In the genomic region with DNA sequence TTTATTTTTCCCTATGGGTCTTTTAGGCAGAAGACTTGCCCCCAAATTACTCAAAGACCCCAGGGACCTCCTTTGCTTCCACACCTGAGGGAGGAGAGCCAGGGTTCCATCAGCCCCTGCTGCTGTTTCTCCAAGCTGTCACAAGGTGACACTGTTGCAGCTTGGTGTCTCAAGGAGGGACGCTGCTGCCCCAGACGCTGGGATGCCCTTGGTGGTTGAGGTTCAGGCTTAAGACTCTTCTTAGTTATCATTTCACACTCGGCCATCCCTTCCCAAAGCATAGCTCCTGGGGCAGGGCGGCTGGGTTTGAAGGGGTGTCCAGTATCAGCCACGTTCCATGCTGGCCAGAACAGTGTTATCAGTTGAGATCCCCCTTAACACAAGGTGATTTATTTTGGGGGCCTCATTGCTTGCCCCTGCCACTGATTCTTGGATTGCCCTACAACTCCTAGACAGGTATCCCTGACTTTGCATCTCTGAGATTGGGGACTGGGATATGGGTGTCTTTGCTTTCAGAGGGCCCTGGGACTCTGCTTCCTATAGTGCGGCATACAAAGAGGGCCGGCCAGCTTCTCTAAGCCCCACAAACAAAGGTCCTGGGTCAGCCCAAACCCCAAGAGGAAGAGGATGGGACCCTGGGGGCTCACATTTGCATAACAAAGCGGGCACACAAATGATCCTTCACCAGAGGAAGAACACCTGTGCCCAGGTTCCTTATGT, we compare ENCODE assay signal across 1 cellular context.
TF ChIP-seq lines count a peak whose summit lies in the region.

No MANE protein-coding gene starts in this region.

TF ChIP-seq in WTC11, 78 proteins besides CTCF, POLR2A, EP300 and RAD21 (continued from another document):
- TF ChIP-seq, protein P1, sequence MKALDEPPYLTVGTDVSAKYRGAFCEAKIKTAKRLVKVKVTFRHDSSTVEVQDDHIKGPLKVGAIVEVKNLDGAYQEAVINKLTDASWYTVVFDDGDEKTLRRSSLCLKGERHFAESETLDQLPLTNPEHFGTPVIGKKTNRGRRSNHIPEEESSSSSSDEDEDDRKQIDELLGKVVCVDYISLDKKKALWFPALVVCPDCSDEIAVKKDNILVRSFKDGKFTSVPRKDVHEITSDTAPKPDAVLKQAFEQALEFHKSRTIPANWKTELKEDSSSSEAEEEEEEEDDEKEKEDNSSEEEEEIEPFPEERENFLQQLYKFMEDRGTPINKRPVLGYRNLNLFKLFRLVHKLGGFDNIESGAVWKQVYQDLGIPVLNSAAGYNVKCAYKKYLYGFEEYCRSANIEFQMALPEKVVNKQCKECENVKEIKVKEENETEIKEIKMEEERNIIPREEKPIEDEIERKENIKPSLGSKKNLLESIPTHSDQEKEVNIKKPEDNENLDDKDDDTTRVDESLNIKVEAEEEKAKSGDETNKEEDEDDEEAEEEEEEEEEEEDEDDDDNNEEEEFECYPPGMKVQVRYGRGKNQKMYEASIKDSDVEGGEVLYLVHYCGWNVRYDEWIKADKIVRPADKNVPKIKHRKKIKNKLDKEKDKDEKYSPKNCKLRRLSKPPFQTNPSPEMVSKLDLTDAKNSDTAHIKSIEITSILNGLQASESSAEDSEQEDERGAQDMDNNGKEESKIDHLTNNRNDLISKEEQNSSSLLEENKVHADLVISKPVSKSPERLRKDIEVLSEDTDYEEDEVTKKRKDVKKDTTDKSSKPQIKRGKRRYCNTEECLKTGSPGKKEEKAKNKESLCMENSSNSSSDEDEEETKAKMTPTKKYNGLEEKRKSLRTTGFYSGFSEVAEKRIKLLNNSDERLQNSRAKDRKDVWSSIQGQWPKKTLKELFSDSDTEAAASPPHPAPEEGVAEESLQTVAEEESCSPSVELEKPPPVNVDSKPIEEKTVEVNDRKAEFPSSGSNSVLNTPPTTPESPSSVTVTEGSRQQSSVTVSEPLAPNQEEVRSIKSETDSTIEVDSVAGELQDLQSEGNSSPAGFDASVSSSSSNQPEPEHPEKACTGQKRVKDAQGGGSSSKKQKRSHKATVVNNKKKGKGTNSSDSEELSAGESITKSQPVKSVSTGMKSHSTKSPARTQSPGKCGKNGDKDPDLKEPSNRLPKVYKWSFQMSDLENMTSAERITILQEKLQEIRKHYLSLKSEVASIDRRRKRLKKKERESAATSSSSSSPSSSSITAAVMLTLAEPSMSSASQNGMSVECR (CRISPR knock-in tag; IDR thresholded peaks at IDR 0.05; ENCODE audit: borderline replicate concordance) = no peak
- no peak for TF ChIP-seq ZNF317 (CRISPR knock-in tag; IDR thresholded peaks at IDR 0.05; ENCODE audit: borderline replicate concordance, low read depth)
- TF ChIP-seq EMX1 (CRISPR knock-in tag; IDR thresholded peaks at IDR 0.05) = peak; percentile 58; the same call in 1 of the 2 replicates
- TF ChIP-seq CREM (CRISPR knock-in tag; IDR thresholded peaks at IDR 0.05) = 0 out of 2 replicates have a peak, but pooled peaks have one; percentile 45
- TF ChIP-seq, protein P2, sequence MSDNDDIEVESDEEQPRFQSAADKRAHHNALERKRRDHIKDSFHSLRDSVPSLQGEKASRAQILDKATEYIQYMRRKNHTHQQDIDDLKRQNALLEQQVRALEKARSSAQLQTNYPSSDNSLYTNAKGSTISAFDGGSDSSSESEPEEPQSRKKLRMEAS (CRISPR knock-in tag; IDR thresholded peaks at IDR 0.05) = peak; percentile 60; the same call in 1 of the 2 replicates
- no peak for TF ChIP-seq ZNF121 (CRISPR knock-in tag; IDR thresholded peaks at IDR 0.05)
- TF ChIP-seq, protein P3, sequence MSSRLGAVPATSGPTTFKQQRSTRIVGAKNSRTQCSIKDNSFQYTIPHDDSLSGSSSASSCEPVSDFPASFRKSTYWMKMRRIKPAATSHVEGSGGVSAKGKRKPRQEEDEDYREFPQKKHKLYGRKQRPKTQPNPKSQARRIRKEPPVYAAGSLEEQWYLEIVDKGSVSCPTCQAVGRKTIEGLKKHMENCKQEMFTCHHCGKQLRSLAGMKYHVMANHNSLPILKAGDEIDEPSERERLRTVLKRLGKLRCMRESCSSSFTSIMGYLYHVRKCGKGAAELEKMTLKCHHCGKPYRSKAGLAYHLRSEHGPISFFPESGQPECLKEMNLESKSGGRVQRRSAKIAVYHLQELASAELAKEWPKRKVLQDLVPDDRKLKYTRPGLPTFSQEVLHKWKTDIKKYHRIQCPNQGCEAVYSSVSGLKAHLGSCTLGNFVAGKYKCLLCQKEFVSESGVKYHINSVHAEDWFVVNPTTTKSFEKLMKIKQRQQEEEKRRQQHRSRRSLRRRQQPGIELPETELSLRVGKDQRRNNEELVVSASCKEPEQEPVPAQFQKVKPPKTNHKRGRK (CRISPR knock-in tag; IDR thresholded peaks at IDR 0.05; ENCODE audit: borderline replicate concordance) = no peak
- TF ChIP-seq, protein P4, sequence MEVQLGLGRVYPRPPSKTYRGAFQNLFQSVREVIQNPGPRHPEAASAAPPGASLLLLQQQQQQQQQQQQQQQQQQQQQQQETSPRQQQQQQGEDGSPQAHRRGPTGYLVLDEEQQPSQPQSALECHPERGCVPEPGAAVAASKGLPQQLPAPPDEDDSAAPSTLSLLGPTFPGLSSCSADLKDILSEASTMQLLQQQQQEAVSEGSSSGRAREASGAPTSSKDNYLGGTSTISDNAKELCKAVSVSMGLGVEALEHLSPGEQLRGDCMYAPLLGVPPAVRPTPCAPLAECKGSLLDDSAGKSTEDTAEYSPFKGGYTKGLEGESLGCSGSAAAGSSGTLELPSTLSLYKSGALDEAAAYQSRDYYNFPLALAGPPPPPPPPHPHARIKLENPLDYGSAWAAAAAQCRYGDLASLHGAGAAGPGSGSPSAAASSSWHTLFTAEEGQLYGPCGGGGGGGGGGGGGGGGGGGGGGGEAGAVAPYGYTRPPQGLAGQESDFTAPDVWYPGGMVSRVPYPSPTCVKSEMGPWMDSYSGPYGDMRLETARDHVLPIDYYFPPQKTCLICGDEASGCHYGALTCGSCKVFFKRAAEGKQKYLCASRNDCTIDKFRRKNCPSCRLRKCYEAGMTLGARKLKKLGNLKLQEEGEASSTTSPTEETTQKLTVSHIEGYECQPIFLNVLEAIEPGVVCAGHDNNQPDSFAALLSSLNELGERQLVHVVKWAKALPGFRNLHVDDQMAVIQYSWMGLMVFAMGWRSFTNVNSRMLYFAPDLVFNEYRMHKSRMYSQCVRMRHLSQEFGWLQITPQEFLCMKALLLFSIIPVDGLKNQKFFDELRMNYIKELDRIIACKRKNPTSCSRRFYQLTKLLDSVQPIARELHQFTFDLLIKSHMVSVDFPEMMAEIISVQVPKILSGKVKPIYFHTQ (CRISPR knock-in tag; IDR thresholded peaks at IDR 0.05) = no peak
- TF ChIP-seq RORB (CRISPR knock-in tag; IDR thresholded peaks at IDR 0.05) = no peak
- TF ChIP-seq ZBTB21 (CRISPR knock-in tag; IDR thresholded peaks at IDR 0.05; ENCODE audit: borderline replicate concordance) = 0 out of 2 replicates have a peak, but pooled peaks have one; percentile 54
- TF ChIP-seq NR3C1 (CRISPR knock-in tag; conservative IDR thresholded peaks at IDR 0.05; ENCODE audit: low read depth) = no peak
- TF ChIP-seq, protein P5, sequence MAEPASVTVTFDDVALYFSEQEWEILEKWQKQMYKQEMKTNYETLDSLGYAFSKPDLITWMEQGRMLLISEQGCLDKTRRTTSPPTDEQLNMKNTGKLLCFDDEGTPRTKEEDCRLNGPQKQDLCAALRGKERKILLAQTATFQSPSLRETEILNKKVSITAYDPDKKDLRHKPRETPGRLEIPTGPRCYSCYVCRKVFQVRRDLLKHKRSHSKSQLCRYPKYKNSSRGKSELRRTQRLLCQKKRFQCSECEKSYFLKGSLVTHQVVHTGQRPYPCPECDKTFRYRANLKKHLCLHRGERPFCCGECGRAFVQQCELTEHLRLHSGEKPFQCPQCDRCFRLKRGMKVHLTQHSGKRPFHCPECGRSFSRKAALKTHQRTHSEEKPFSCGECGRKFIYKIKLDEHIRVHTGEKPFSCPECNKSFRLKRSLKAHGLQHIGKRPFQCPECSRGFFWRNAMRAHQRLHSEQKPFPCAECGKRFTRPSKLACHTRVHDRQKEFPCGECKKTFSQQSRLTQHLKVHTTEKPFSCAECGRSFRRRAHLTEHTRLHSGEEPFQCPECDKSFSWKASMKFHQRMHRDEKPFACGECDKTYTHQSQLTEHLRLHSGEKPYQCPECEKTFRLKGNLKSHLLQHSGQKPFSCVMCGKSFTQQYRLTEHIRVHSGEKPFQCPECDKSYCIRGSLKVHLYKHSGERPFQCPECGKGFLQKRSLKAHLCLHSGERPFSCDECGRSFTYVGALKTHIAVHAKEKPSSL (CRISPR knock-in tag; conservative IDR thresholded peaks at IDR 0.05) = no peak
- peak; percentile 81; the same call in 1 of the 2 replicates for TF ChIP-seq ETV6 (CRISPR knock-in tag; IDR thresholded peaks at IDR 0.05)
- TF ChIP-seq CREB1 (CRISPR knock-in tag; IDR thresholded peaks at IDR 0.05) = no peak
- TF ChIP-seq ZNF423 (CRISPR knock-in tag; IDR thresholded peaks at IDR 0.05) = peak; percentile 62; the same call in 1 of the 2 replicates
- no peak for TF ChIP-seq ATF1 (CRISPR knock-in tag; IDR thresholded peaks at IDR 0.05)
- TF ChIP-seq, protein P6, sequence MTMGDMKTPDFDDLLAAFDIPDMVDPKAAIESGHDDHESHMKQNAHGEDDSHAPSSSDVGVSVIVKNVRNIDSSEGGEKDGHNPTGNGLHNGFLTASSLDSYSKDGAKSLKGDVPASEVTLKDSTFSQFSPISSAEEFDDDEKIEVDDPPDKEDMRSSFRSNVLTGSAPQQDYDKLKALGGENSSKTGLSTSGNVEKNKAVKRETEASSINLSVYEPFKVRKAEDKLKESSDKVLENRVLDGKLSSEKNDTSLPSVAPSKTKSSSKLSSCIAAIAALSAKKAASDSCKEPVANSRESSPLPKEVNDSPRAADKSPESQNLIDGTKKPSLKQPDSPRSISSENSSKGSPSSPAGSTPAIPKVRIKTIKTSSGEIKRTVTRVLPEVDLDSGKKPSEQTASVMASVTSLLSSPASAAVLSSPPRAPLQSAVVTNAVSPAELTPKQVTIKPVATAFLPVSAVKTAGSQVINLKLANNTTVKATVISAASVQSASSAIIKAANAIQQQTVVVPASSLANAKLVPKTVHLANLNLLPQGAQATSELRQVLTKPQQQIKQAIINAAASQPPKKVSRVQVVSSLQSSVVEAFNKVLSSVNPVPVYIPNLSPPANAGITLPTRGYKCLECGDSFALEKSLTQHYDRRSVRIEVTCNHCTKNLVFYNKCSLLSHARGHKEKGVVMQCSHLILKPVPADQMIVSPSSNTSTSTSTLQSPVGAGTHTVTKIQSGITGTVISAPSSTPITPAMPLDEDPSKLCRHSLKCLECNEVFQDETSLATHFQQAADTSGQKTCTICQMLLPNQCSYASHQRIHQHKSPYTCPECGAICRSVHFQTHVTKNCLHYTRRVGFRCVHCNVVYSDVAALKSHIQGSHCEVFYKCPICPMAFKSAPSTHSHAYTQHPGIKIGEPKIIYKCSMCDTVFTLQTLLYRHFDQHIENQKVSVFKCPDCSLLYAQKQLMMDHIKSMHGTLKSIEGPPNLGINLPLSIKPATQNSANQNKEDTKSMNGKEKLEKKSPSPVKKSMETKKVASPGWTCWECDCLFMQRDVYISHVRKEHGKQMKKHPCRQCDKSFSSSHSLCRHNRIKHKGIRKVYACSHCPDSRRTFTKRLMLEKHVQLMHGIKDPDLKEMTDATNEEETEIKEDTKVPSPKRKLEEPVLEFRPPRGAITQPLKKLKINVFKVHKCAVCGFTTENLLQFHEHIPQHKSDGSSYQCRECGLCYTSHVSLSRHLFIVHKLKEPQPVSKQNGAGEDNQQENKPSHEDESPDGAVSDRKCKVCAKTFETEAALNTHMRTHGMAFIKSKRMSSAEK (CRISPR knock-in tag; IDR thresholded peaks at IDR 0.05; ENCODE audit: borderline replicate concordance) = no peak
